8 cellular contexts compared by ENCODE assay signal in the genomic region with DNA sequence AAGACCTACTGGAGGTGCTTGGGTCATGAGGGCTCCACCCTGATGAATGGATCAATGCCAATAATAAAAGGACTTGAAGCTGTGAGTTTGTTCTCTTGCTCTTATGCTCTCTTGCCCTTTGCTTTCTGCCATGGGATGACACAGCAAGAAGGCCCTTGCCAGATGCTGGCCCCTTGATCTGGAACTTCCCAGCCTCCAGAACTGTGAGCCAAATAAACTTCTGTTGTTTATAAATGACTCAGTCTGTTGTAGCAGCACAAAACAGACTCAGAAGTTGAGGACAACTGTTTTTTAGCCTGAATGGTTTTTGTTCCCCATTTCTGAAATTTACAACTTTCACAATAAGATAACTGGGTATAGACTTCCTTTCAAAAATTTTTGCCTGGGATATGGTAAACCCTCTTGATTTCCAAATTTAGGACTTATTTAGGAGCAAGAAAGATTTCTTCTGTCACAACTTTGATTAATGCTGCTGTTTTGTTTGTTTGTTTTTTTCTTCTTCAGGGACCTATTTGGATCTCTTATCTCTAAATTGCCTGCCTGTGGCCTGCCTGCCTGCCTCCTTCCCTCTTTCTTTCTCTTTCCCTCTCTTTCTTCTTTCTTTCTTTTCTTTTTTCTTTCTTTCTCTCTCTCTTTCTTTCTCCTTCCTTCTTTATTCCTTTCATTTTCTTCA. TPM values are rescaled to one million over a fixed set of nuclear protein-coding genes. Genes with fewer than 3 reads are reported as not detected.
DNase-seq lines count a peak whose midpoint lies in the region; ATAC-seq and TF ChIP-seq lines count a peak whose summit lies in the region.

No MANE protein-coding gene starts in this region.

- H3K4me1 ChIP-seq in HEK293 (ENCODE audit: control insufficient read depth, insufficient read depth, low read length): 0 out of 2 replicates have a peak, but pooled peaks cover 3% of the 10 kb centered on the region
- H3K4me1 ChIP-seq in left lung: peaks cover 3 to 39% of the 10 kb centered on the region in 2 donors
- no peaks in the 10 kb centered on the region for H3K4me1 ChIP-seq in ovary (ENCODE audit: insufficient read depth)

- no peak overlapping the region for H3K4me3 Mint-ChIP-seq in activated naive CD4-positive, alpha-beta T cell treated with anti-CD3 and anti-CD28 coated beads for 36 hours

- TF ChIP-seq EP300 in ovary (IDR thresholded peaks at IDR 0.05): no peak

- POLR2A ChIA-PET in HEK293 (lab: Yijun Ruan, JAX) (no interaction called here), RWPE1 (lab: Yijun Ruan, JAX; ENCODE audit: low non-redundant PET) (no interaction called here)

- H3K27ac ChIP-seq in HEK293 (ENCODE audit: extremely low read depth, low read depth, low read length): no peak overlapping the region
- peak overlapping the region; percentile 45 to 88 for H3K27ac ChIP-seq in left lung
- no peak overlapping the region for H3K27ac ChIP-seq in ovary
- H3K27ac ChIP-seq in RWPE1: no peak overlapping the region

- H3K36me3 Mint-ChIP-seq in activated naive CD4-positive, alpha-beta T cell treated with anti-CD3 and anti-CD28 coated beads for 36 hours (ENCODE audit: low read depth): no peaks in the 10 kb centered on the region

- H3K27me3 ChIP-seq in left lung (no peaks in the 10 kb centered on the region), ovary (no peaks in the 10 kb centered on the region)

- intact Hi-C loops in left lung (cut with DNase I): no loop called here
- intact Hi-C loops in ovary (cut with DNase I): no loop called here
- intact Hi-C loops in activated naive CD4-positive, alpha-beta T cell treated with anti-CD3 and anti-CD28 coated beads for 36 hours (cut with micrococcal nuclease): no loop called here

- H3K9me3 ChIP-seq in HEK293 (ENCODE audit: control insufficient read depth, insufficient read depth, low read depth, low read length) (no peaks in the 10 kb centered on the region), left lung (no peaks in the 10 kb centered on the region), ovary (no peaks in the 10 kb centered on the region)

- H3K27me3 Mint-ChIP-seq in activated naive CD4-positive, alpha-beta T cell treated with anti-CD3 and anti-CD28 coated beads for 36 hours (ENCODE audit: low read depth): no peaks in the 10 kb centered on the region

- DNase-seq in NOMO-1 treated with dmso at 0.1 percent for 144 hours (lab: John Stamatoyannopoulos, UW; ENCODE audit: unreplicated experiment): peak; percentile 24
- peak in 1 of 2 donors; percentile 49 for DNase-seq in left lung
- DNase-seq in ovary: no peak
- no peak for DNase-seq in RWPE1 (ENCODE audit: low spot score)
- no peak for DNase-seq in activated naive CD4-positive, alpha-beta T cell treated with anti-CD3 and anti-CD28 coated beads for 36 hours
- no peak for DNase-seq in globus pallidus (ENCODE audit: low spot score)

- peak; percentile 37 for TF ChIP-seq POLR2A in GM18505 (IDR thresholded peaks at IDR 0.05; ENCODE audit: borderline replicate concordance, extremely low read depth, insufficient read depth, insufficient read length)
- no peak for TF ChIP-seq POLR2A in ovary (IDR thresholded peaks at IDR 0.05)

- H3K9me3 Mint-ChIP-seq in activated naive CD4-positive, alpha-beta T cell treated with anti-CD3 and anti-CD28 coated beads for 36 hours: no peaks in the 10 kb centered on the region

- TF ChIP-seq CTCF in HEK293 (tag by site-specific recombination; IDR thresholded peaks at IDR 0.05) (no peak), left lung (IDR thresholded peaks at IDR 0.05) (no peak), ovary (IDR thresholded peaks at IDR 0.05) (no peak), RWPE1 (conservative IDR thresholded peaks at IDR 0.05; ENCODE audit: low read depth) (no peak)

- H3K4me3 ChIP-seq in HEK293 (ENCODE audit: low read depth, low read length): no peak overlapping the region
- H3K4me3 ChIP-seq in left lung: no peak overlapping the region
- H3K4me3 ChIP-seq in ovary: no peak overlapping the region

- CTCF ChIA-PET in HEK293 (lab: Yijun Ruan, JAX) (interaction anchor here (0.7 kb wide), 1 partner anchor 76 kb away, joined by 3 read pairs; no protein-coding TSS in a partner anchor), RWPE1 (lab: Yijun Ruan, JAX) (interaction anchor here (0.6 to 0.7 kb wide), 2 partner anchors 56 to 249 kb away, joined by 4 to 5 read pairs; no protein-coding TSS in a partner anchor)
- CTCF ChIA-PET in activated naive CD4-positive, alpha-beta T cell treated with anti-CD3 and anti-CD28 coated beads for 36 hours (lab: Charles Lee): no interaction called here

- ATAC-seq in GM18505 (IDR thresholded peaks at IDR 0.05; ENCODE audit: unreplicated experiment) (no peak), left lung (peak; percentile 76)

- H3K4me1 Mint-ChIP-seq in activated naive CD4-positive, alpha-beta T cell treated with anti-CD3 and anti-CD28 coated beads for 36 hours (ENCODE audit: low read depth): no peaks in the 10 kb centered on the region

- no peak overlapping the region for H3K27ac Mint-ChIP-seq in activated naive CD4-positive, alpha-beta T cell treated with anti-CD3 and anti-CD28 coated beads for 36 hours

- H3K36me3 ChIP-seq in HEK293 (ENCODE audit: control insufficient read depth in 2 of 2, insufficient read depth in 1 of 2, low read length in 2 of 2): no peaks in the 10 kb centered on the region
- no peaks in the 10 kb centered on the region for H3K36me3 ChIP-seq in left lung
- H3K36me3 ChIP-seq in ovary: no peaks in the 10 kb centered on the region

TF ChIP-seq in HEK293, 187 proteins besides CTCF, POLR2A, EP300 and RAD21:
- TF ChIP-seq ZNF423 (tag by site-specific recombination; IDR thresholded peaks at IDR 0.05) (no peak), PRDM1 (tag by site-specific recombination; IDR thresholded peaks at IDR 0.05) (0 out of 2 replicates have a peak, but pooled peaks have one; percentile 21), SETDB1 (IDR thresholded peaks at IDR 0.05; ENCODE audit: insufficient read length, low read length) (peak; percentile 14), BCL11B (tag by site-specific recombination; IDR thresholded peaks at IDR 0.05; ENCODE audit: low read depth) (no peak)
- TF ChIP-seq, protein P1, sequence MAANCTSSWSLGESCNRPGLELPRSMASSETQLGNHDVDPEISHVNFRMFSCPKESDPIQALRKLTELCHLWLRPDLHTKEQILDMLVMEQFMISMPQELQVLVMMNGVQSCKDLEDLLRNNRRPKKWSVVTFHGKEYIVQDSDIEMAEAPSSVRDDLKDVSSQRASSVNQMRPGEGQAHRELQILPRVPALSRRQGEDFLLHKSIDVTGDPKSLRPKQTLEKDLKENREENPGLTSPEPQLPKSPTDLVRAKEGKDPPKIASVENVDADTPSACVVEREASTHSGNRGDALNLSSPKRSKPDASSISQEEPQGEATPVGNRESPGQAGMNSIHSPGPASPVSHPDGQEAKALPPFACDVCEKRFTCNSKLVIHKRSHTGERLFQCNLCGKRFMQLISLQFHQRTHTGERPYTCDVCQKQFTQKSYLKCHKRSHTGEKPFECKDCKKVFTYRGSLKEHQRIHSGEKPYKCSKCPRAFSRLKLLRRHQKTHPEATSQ (tag by site-specific recombination; IDR thresholded peaks at IDR 0.05): no peak

RNA-seq across cellular contexts. Expression of gene ENTPD1, which starts 12.1 kb away (rescaled TPM):
- total RNA-seq in left lung (10 to 100 TPM; 31.4 to 37.6 TPM), ovary (10 to 100 TPM in 2 of 7 donors, 1 to 10 TPM in 5; 3.0 to 22.3 (median 6.9) TPM)
- polyA plus RNA-seq in ovary: 10 to 100 TPM in 1 of 2 donors, 1 to 10 TPM in 1; 8.1 to 51.5 TPM
- under 1 TPM; 0.26 to 0.35 TPM for total RNA-seq in activated naive CD4-positive, alpha-beta T cell treated with anti-CD3 and anti-CD28 coated beads for 36 hours

Comparison
In these comparisons a context has a peak if more than half of its experiments do, and no peak if none do; other contexts are left out.
1. H3K27ac ChIP-seq: peak in left lung (2 of 2); none in HEK293 (single experiment), ovary (0 of 2) and RWPE1 (single experiment).